Comparison of ENCODE assay signal across 26 cellular contexts in the genomic region with DNA sequence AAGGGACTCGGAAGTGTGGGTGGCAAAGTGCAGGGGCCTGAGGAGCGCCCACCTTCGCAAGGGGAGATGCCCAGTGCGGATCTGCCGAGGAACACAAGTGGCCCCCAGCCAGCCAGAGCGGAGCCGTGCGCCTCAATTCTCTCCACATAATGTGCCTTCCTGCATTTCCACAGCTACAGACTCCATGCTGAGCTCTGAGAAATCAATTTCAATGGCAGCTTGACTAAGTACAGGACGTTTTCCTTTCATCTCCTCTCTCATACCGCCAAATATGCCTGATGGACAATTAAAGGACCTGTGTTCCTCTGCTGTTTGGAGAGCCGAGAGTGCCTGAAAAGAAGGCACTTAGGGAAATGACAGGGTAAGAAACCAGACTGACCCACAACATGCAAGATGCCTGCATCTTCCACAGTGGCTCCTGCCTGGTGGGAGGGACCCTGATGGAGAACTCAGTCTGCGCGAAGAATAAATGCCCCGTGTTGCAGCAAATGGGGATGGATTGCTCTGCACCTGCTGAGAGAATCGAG. TPM values are rescaled to one million over a fixed set of nuclear protein-coding genes. Genes with fewer than 3 reads are reported as not detected.
DNase-seq lines count a peak whose midpoint lies in the region; ATAC-seq and TF ChIP-seq lines count a peak whose summit lies in the region.
"Had no signal": no experiment of that assay in that cellular context is flagged by ENCODE, and none has a peak within 500 bp of the region (broad histone marks: within the 10 kb centered on the region; RNA-seq: fewer than 3 reads in every experiment).

No MANE protein-coding gene starts in this region.

- DNase-seq in DMS79 treated with DMSO at 0.1 percent for 48 hours (lab: John Stamatoyannopoulos, UW) (peak; percentile 15), DMS79 (lab: John Stamatoyannopoulos, UW) (no peak), coronary artery (ENCODE audit: low spot score) (peak; percentile 64), type B pancreatic cell (ENCODE audit: extremely low spot score, unreplicated experiment) (peak; percentile 13), foreskin keratinocyte (no peak), dedifferentiated amniotic fluid mesenchymal stem cell (ENCODE audit: extremely low spot score) (no peak), DMS 273 (lab: John Stamatoyannopoulos, UW; ENCODE audit: unreplicated experiment) (no peak)
- DNase-seq: ACHN, AML-193, DND-41, H7, Karpas-422, MV-4-11, NCI-H1417, NCI-H1694 treated with DMSO at 0.1 percent for 48 hours, NCI-H2081 treated with DMSO at 0.1 percent for 48 hours, NCI-H2171 treated with DMSO at 0.1 percent for 48 hours, NCI-H446 treated with DMSO at 0.1 percent for 48 hours, PC-9, SHP77 treated with DMSO at 0.1 percent for 48 hours had no signal

- peaks cover 5% of the 10 kb centered on the region for H3F3A ChIP-seq in neural cell (ENCODE audit: insufficient read depth, low read length, poor library complexity, severe bottlenecking)

- H3K4me3 Mint-ChIP-seq in type B pancreatic cell, result no peak overlapping the region

- H3K9me2 ChIP-seq in neural cell (ENCODE audit: insufficient read depth, low read length), result no peaks in the 10 kb centered on the region

- H2AFZ ChIP-seq in neural cell (ENCODE audit: low read depth, low read length), result peak overlapping the region; percentile 21
- H2AFZ ChIP-seq: PC-9 had no signal

- H3K4me1 Mint-ChIP-seq in type B pancreatic cell (ENCODE audit: unreplicated experiment), result no peaks in the 10 kb centered on the region

- H3K27me3 ChIP-seq in neural cell (ENCODE audit: insufficient read depth, low read depth, low read length), result no peaks in the 10 kb centered on the region
- H3K27me3 ChIP-seq in foreskin keratinocyte, result no peaks in the 10 kb centered on the region

- ATAC-seq in foreskin keratinocyte, result no peak
- ATAC-seq: GM12878 had no signal

- H3K9me3 ChIP-seq in neural cell (ENCODE audit: low read length), result no peaks in the 10 kb centered on the region

- no peak overlapping the region for H3K27ac ChIP-seq in coronary artery
- H3K27ac ChIP-seq in neural cell (ENCODE audit: low read length), result peak overlapping the region; percentile 66
- no peak overlapping the region for H3K27ac ChIP-seq in foreskin keratinocyte
- H3K27ac ChIP-seq: 22Rv1, PC-9, RWPE1, SK-N-MC had no signal

- peak overlapping the region; percentile 2 for H3K4me2 ChIP-seq in neural cell (ENCODE audit: low read length)
- H3K4me2 ChIP-seq: PC-9 had no signal

- TF ChIP-seq CTCF in coronary artery (IDR thresholded peaks at IDR 0.05), result no peak
- TF ChIP-seq CTCF in neural cell (IDR thresholded peaks at IDR 0.05; ENCODE audit: poor library complexity, severe bottlenecking), result no peak
- TF ChIP-seq CTCF in type B pancreatic cell (conservative IDR thresholded peaks at IDR 0.05), result no peak
- no peak for TF ChIP-seq CTCF in foreskin keratinocyte (conservative IDR thresholded peaks at IDR 0.05)

- no peaks in the 10 kb centered on the region for H3K36me3 Mint-ChIP-seq in type B pancreatic cell
- H3K36me3 Mint-ChIP-seq: CD14-positive monocyte had no signal

- TF ChIP-seq EP300 in neural cell (conservative IDR thresholded peaks at IDR 0.05; ENCODE audit: poor library complexity, severe bottlenecking), result peak; percentile 87

- H3K36me3 ChIP-seq in neural cell (ENCODE audit: insufficient read depth, low read length), result no peaks in the 10 kb centered on the region

- peaks cover 27% of the 10 kb centered on the region for H3K27me3 Mint-ChIP-seq in type B pancreatic cell

- H3K9me3 Mint-ChIP-seq in type B pancreatic cell, result no peaks in the 10 kb centered on the region

- no peaks in the 10 kb centered on the region for H4K20me1 ChIP-seq in neural cell (ENCODE audit: insufficient read depth)

- H3K9ac ChIP-seq in neural cell (ENCODE audit: low read length), result peak overlapping the region; percentile 38

- no peaks in the 10 kb centered on the region for H3K4me1 ChIP-seq in foreskin keratinocyte

- no peaks in the 10 kb centered on the region for H3K79me2 ChIP-seq in neural cell (replicated peaks; ENCODE audit: insufficient read depth, low read length)

- TF ChIP-seq RAD21 in neural cell (conservative IDR thresholded peaks at IDR 0.05), result peak; percentile 38

- H3K4me3 ChIP-seq in coronary artery, result no peak overlapping the region
- peak overlapping the region; percentile 29 for H3K4me3 ChIP-seq in neural cell (ENCODE audit: low read length)
- H3K4me3 ChIP-seq: GM12878, PC-9, SK-N-MC had no signal

- no peak overlapping the region for H3K27ac Mint-ChIP-seq in type B pancreatic cell

TF ChIP-seq in neural cell, 6 proteins besides CTCF, POLR2A, EP300 and RAD21:
- TF ChIP-seq POLR2AphosphoS5 (IDR thresholded peaks at IDR 0.05) (peak; percentile 98), SMC3 (conservative IDR thresholded peaks at IDR 0.05; ENCODE audit: poor library complexity) (peak; percentile 34), MXI1 (conservative IDR thresholded peaks at IDR 0.05; ENCODE audit: poor library complexity, severe bottlenecking) (peak; percentile 33), TAF1 (IDR thresholded peaks at IDR 0.05; ENCODE audit: low read depth) (no peak), EZH2 (IDR thresholded peaks at IDR 0.05; ENCODE audit: borderline replicate concordance, insufficient read depth, low read length, poor library complexity, severe bottlenecking) (no peak)
- TF ChIP-seq, protein P1, sequence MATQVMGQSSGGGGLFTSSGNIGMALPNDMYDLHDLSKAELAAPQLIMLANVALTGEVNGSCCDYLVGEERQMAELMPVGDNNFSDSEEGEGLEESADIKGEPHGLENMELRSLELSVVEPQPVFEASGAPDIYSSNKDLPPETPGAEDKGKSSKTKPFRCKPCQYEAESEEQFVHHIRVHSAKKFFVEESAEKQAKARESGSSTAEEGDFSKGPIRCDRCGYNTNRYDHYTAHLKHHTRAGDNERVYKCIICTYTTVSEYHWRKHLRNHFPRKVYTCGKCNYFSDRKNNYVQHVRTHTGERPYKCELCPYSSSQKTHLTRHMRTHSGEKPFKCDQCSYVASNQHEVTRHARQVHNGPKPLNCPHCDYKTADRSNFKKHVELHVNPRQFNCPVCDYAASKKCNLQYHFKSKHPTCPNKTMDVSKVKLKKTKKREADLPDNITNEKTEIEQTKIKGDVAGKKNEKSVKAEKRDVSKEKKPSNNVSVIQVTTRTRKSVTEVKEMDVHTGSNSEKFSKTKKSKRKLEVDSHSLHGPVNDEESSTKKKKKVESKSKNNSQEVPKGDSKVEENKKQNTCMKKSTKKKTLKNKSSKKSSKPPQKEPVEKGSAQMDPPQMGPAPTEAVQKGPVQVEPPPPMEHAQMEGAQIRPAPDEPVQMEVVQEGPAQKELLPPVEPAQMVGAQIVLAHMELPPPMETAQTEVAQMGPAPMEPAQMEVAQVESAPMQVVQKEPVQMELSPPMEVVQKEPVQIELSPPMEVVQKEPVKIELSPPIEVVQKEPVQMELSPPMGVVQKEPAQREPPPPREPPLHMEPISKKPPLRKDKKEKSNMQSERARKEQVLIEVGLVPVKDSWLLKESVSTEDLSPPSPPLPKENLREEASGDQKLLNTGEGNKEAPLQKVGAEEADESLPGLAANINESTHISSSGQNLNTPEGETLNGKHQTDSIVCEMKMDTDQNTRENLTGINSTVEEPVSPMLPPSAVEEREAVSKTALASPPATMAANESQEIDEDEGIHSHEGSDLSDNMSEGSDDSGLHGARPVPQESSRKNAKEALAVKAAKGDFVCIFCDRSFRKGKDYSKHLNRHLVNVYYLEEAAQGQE (IDR thresholded peaks at IDR 0.05; ENCODE audit: borderline replicate concordance), result peak; percentile 86
TF ChIP-seq in neural cell: peak in this region for 4.

RNA-seq across cellular contexts. Expression of a gene that starts 38.6 kb away (rescaled TPM):
- 102 and 134 TPM in 2 replicates for polyA plus RNA-seq in neural cell
- polyA minus RNA-seq in neural cell, result 59.6 and 74.2 TPM in 2 replicates
- 8.0 and 9.7 TPM in 2 replicates for total RNA-seq in type B pancreatic cell (ENCODE audit: low replicate concordance)
- total RNA-seq in foreskin keratinocyte, result 0.07 and 0.21 TPM in 2 replicates
- 0.10 and 0.29 TPM in 2 replicates for polyA plus RNA-seq in foreskin keratinocyte
- total RNA-seq: GM12878, PC-9 had no signal
- polyA plus RNA-seq: GM12878 had no signal

Comparison
In these comparisons a context has a peak if more than half of its experiments do, and no peak if none do; other contexts are left out.
1. DNase-seq: peak in DMS79 treated with DMSO at 0.1 percent for 48 hours (single experiment), coronary artery (single experiment) and type B pancreatic cell (single experiment); none in DMS79 (single experiment), foreskin keratinocyte (0 of 2), dedifferentiated amniotic fluid mesenchymal stem cell (single experiment) and DMS 273 (single experiment).